In the genomic region with DNA sequence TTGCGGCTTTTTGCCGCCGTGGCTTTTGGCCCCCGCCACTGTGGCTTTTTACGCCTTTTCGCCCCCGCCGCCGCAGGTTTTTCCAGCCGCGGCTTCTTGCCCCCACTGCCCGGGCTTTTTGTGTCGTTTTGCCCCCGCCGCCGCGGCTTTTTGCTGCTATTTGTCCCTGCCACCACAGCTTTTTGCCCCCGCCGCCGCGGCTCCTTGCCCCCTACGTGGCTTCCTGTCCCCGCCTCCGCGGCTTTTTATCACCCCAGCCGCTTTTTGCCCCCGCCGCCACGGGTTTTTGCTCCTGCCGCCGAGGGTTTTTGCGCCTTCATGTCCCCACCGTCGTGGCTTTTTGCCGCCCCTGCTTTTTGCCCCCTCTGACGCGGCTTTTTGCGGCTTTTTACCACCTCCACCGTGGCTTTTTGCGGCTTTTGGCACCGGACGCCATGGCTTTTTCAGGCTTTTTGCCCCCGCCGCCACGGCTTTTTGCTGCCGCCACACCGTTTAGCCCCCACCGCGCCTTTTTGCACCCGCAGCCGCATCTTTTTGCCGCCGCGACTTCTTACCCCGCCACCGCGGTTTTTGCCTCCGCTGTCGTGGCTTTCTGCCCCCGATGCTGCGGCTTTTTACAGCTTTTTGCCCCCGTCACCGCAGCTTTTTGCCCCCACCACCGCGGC, we compare ENCODE assay signal across 15 cellular contexts.
"Had no signal": no experiment of that assay in that cellular context is flagged by ENCODE, and none has a peak within 500 bp of the region (broad histone marks: within the 10 kb centered on the region; RNA-seq: fewer than 3 reads in every experiment).

No MANE protein-coding gene starts in this region.

- DNase-seq: activated CD4-positive, alpha-beta T cell treated with anti-CD3 and anti-CD28 coated beads for 1 hour; activated CD4-positive, alpha-beta T cell treated with anti-CD3 and anti-CD28 coated beads, Interleukin-2, amount 50 U/mL, for 48 hours; activated naive CD4-positive, alpha-beta T cell; activated T-cell treated with anti-CD3 and anti-CD28 coated beads for 4 hours; cortex of kidney; naive thymus-derived CD4-positive, alpha-beta T cell had no signal

- H3K36me3 ChIP-seq: left lung, tibial nerve had no signal

- H3K4me3 Mint-ChIP-seq: brain; central memory CD8-positive, alpha-beta T cell; memory B cell; naive thymus-derived CD4-positive, alpha-beta T cell; stimulated activated naive CD8-positive, alpha-beta T cell treated with anti-CD3 and anti-CD28 coated beads, Interleukin-15, Interleukin-2, amounts not matched to agents 100 ng/mL and 50 ng/mL, for 24 hours; T-helper 1 cell treated with Interleukin-12 subunit alpha and Interleukin-12 subunit beta and Interleukin-4 antibody, amounts not matched to agents 30 μg/mL and 1 μg/mL, for 36 hours had no signal

- H3K4me1 Mint-ChIP-seq: brain; central memory CD8-positive, alpha-beta T cell; memory B cell; naive thymus-derived CD4-positive, alpha-beta T cell had no signal

- H3K4me1 ChIP-seq: left lung, parathyroid adenoma, tibial nerve had no signal

- H3K4me3 ChIP-seq: left lung, tibial nerve had no signal

- H3K27me3 Mint-ChIP-seq: brain; central memory CD8-positive, alpha-beta T cell; memory B cell; naive thymus-derived CD4-positive, alpha-beta T cell; stimulated activated naive CD8-positive, alpha-beta T cell treated with anti-CD3 and anti-CD28 coated beads, Interleukin-15, Interleukin-2, amounts not matched to agents 100 ng/mL and 50 ng/mL, for 24 hours had no signal

- ATAC-seq: left lung; naive thymus-derived CD4-positive, alpha-beta T cell had no signal

- H3K27ac ChIP-seq: left lung, parathyroid adenoma, tibial nerve, VCaP had no signal

- H3K27me3 ChIP-seq: left lung, tibial nerve had no signal

- H3K27ac Mint-ChIP-seq: brain; memory B cell; naive thymus-derived CD4-positive, alpha-beta T cell; stimulated activated naive CD8-positive, alpha-beta T cell treated with anti-CD3 and anti-CD28 coated beads, Interleukin-15, Interleukin-2, amounts not matched to agents 100 ng/mL and 50 ng/mL, for 24 hours; T-helper 1 cell treated with Interleukin-12 subunit alpha and Interleukin-12 subunit beta and Interleukin-4 antibody, amounts not matched to agents 30 μg/mL and 1 μg/mL, for 36 hours had no signal
